Comparison of ENCODE assay signal across 6 cellular contexts in genomic region chr12:6494351-6494743, GRCh38. TPM values are rescaled to one million over a fixed set of nuclear protein-coding genes. Genes with fewer than 3 reads are reported as not detected.
DNase-seq lines count a peak whose midpoint lies in the region; ATAC-seq and TF ChIP-seq lines count a peak whose summit lies in the region.

No MANE protein-coding gene starts in this region.

- H3K4me3 ChIP-seq in kidney epithelial cell (ENCODE audit: low read depth, low read length): peak overlapping the region; percentile 81

- ATAC-seq in GM18907 (IDR thresholded peaks at IDR 0.05; ENCODE audit: unreplicated experiment): peak; percentile 14
- 0 out of 3 replicates have a peak, but pooled peaks have one; percentile 6 for ATAC-seq in SK-N-SH treated with all-trans-retinoic acid at 6 μM for 48 hours

- DNase-seq in kidney epithelial cell (ENCODE audit: low read depth) (no peak), AG08395 (ENCODE audit: low spot score) (no peak), COLO829 (ENCODE audit: low spot score) (no peak), Ammon's horn (ENCODE audit: low spot score) (no peak)

- TF ChIP-seq CTCF in kidney epithelial cell (IDR thresholded peaks at IDR 0.05; ENCODE audit: insufficient read depth, low read length, poor library complexity, severe bottlenecking): peak; percentile 20

- no peaks in the 10 kb centered on the region for H3K27me3 ChIP-seq in kidney epithelial cell (ENCODE audit: control insufficient read depth, insufficient read depth, low read length)

- H3K36me3 ChIP-seq in kidney epithelial cell (ENCODE audit: control insufficient read depth, insufficient read depth, low read length): peaks cover 2% of the 10 kb centered on the region

TF ChIP-seq in SK-N-SH treated with all-trans-retinoic acid at 6 μM for 48 hours, 23 proteins besides CTCF, POLR2A, EP300 and RAD21:
- no peak for TF ChIP-seq CSDC2 (CRISPR knock-in tag; IDR thresholded peaks at IDR 0.05)
- no peak for TF ChIP-seq ARNTL (CRISPR knock-in tag; IDR thresholded peaks at IDR 0.05; ENCODE audit: borderline replicate concordance, low read depth)
- no peak for TF ChIP-seq ZFP3 (CRISPR knock-in tag; IDR thresholded peaks at IDR 0.05)
- no peak for TF ChIP-seq BACH2 (CRISPR knock-in tag; IDR thresholded peaks at IDR 0.05; ENCODE audit: borderline replicate concordance)
- no peak for TF ChIP-seq ZNF70 (CRISPR knock-in tag; IDR thresholded peaks at IDR 0.05)
- TF ChIP-seq ZNF8 (CRISPR knock-in tag; IDR thresholded peaks at IDR 0.05): no peak
- no peak for TF ChIP-seq ZNF565 (CRISPR knock-in tag; conservative IDR thresholded peaks at IDR 0.05; ENCODE audit: low read depth)
- no peak for TF ChIP-seq CSRNP3 (CRISPR knock-in tag; IDR thresholded peaks at IDR 0.05)
- TF ChIP-seq TCF4 (CRISPR knock-in tag; IDR thresholded peaks at IDR 0.05; ENCODE audit: borderline replicate concordance): no peak

RNA-seq across cellular contexts. Expression of gene NCAPD2, which starts 0.4 kb away (rescaled TPM):
- 62.3 and 98.0 TPM in 2 replicates for total RNA-seq in kidney epithelial cell

RNA-seq across cellular contexts. Expression of gene MRPL51, which starts 1.3 kb away (rescaled TPM):
- total RNA-seq in kidney epithelial cell: 63.7 and 78.3 TPM in 2 replicates

RNA-seq across cellular contexts. Expression of gene VAMP1, which starts 23.9 kb away (rescaled TPM):
- total RNA-seq in kidney epithelial cell: 1.6 and 4.8 TPM in 2 replicates

RNA-seq across cellular contexts. Expression of gene GAPDH, which starts 40.0 kb away (rescaled TPM):
- 3,951 and 4,700 TPM in 2 replicates for total RNA-seq in kidney epithelial cell

RNA-seq across cellular contexts. Expression of gene TAPBPL, which starts 42.5 kb away (rescaled TPM):
- total RNA-seq in kidney epithelial cell: 14.4 and 18.9 TPM in 2 replicates
